17 cellular contexts compared by ENCODE assay signal in the genomic region with DNA sequence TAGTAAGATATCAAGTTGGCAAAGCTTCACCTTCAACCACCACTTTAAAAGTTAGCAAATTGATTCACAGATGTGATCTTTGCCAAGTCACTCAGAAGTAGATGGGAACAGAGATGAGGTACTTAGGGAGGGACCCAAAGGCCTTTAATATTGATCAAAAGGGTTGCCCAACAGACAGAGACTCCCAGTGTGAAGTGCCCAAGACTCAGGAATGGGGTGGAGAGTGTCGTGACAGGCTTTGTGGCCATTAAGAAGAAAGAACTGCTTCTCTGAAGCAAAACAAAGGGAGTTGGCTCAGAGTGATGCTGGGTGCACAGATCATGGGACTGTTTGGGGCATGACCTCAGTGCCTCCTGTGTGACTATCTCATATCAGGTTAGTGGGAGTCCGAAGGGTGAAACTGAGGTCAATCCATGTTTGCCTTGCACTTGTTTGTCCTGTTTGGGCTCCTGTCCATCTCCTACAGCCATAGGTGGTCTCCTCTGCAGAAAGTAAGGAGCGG.
"Had no signal": no experiment of that assay in that cellular context is flagged by ENCODE, and none has a peak within 500 bp of the region (broad histone marks: within the 10 kb centered on the region; RNA-seq: fewer than 3 reads in every experiment).

No MANE protein-coding gene starts in this region.

- H3K27ac ChIP-seq: left lung, sigmoid colon, spleen, testis, upper lobe of right lung had no signal

- H3K4me3 ChIP-seq: left lung, sigmoid colon, spleen, testis, upper lobe of right lung had no signal

- H3K27me3 ChIP-seq: left lung, sigmoid colon, spleen, testis, upper lobe of right lung had no signal

- H3K4me1 Mint-ChIP-seq: activated CD4-positive, alpha-beta T cell treated with anti-CD3 and anti-CD28 coated beads, Interleukin-2, amount 10 ng/mL, durations not matched to agents 7 days and 5 days; activated naive CD8-positive, alpha-beta T cell treated with anti-CD3 and anti-CD28 coated beads, Interleukin-2, amount 50 U/mL, for 24 hours; activated T-helper 17 cell treated with anti-CD3 and anti-CD28 coated beads, Interleukin-2, amount 50 U/mL, for 72 hours; memory B cell; stimulated activated naive CD8-positive, alpha-beta T cell treated with anti-CD3 and anti-CD28 coated beads, Interleukin-15, amount 100 ng/mL, for 72 hours had no signal

- H3K4me3 Mint-ChIP-seq: activated CD4-positive, alpha-beta T cell treated with anti-CD3 and anti-CD28 coated beads, Interleukin-2, amount 10 ng/mL, durations not matched to agents 7 days and 5 days; activated naive CD4-positive, alpha-beta T cell treated with anti-CD3 and anti-CD28 coated beads for 36 hours; activated naive CD8-positive, alpha-beta T cell treated with anti-CD3 and anti-CD28 coated beads, Interleukin-2, amount 50 U/mL, for 24 hours; activated T-helper 17 cell treated with anti-CD3 and anti-CD28 coated beads, Interleukin-2, amount 50 U/mL, for 72 hours; memory B cell; natural killer cell treated with Interleukin-12 subunit alpha and Interleukin-12 subunit beta and Interleukin-15 and Interleukin-18, amount 100 ng/mL, for 72 hours; stimulated activated naive CD8-positive, alpha-beta T cell treated with anti-CD3 and anti-CD28 coated beads, Interleukin-15, amount 100 ng/mL, for 72 hours had no signal

- H3K9me3 ChIP-seq: left lung, sigmoid colon, testis, upper lobe of right lung had no signal

- H3K36me3 ChIP-seq: left lung, sigmoid colon, spleen, upper lobe of right lung had no signal

- H3K4me1 ChIP-seq: left lung, sigmoid colon, spleen, testis, upper lobe of right lung had no signal

- H3K36me3 Mint-ChIP-seq: natural killer cell treated with Interleukin-12 subunit alpha and Interleukin-12 subunit beta and Interleukin-15 and Interleukin-18, amount 100 ng/mL, for 72 hours had no signal

- H3K9me3 Mint-ChIP-seq: activated CD4-positive, alpha-beta T cell treated with anti-CD3 and anti-CD28 coated beads, Interleukin-2, amount 10 ng/mL, durations not matched to agents 7 days and 5 days; activated naive CD4-positive, alpha-beta T cell treated with anti-CD3 and anti-CD28 coated beads for 36 hours; activated naive CD8-positive, alpha-beta T cell treated with anti-CD3 and anti-CD28 coated beads, Interleukin-2, amount 50 U/mL, for 24 hours; activated T-helper 17 cell treated with anti-CD3 and anti-CD28 coated beads, Interleukin-2, amount 50 U/mL, for 72 hours; natural killer cell treated with Interleukin-12 subunit alpha and Interleukin-12 subunit beta and Interleukin-15 and Interleukin-18, amount 100 ng/mL, for 72 hours; stimulated activated naive CD8-positive, alpha-beta T cell treated with anti-CD3 and anti-CD28 coated beads, Interleukin-15, amount 100 ng/mL, for 72 hours had no signal

- ATAC-seq: activated naive CD8-positive, alpha-beta T cell treated with anti-CD3 and anti-CD28 coated beads, Interleukin-2, amount 50 U/mL, for 24 hours; activated T-helper 17 cell treated with anti-CD3 and anti-CD28 coated beads, Interleukin-2, amount 50 U/mL, for 72 hours; left lung; natural killer cell treated with Interleukin-12 subunit alpha and Interleukin-12 subunit beta and Interleukin-15 and Interleukin-18, amount 100 ng/mL, for 72 hours; stimulated activated naive CD8-positive, alpha-beta T cell treated with anti-CD3 and anti-CD28 coated beads, Interleukin-15, amount 100 ng/mL, for 72 hours; upper lobe of right lung had no signal

- DNase-seq: activated CD4-positive, alpha-beta T cell treated with anti-CD3 and anti-CD28 coated beads, Interleukin-2, amount 10 ng/mL, durations not matched to agents 7 days and 5 days; activated naive CD4-positive, alpha-beta T cell treated with anti-CD3 and anti-CD28 coated beads for 36 hours; activated naive CD8-positive, alpha-beta T cell treated with anti-CD3 and anti-CD28 coated beads, Interleukin-2, amount 50 U/mL, for 24 hours; aorta; cerebellar nuclear complex; effector memory CD4-positive, alpha-beta T cell; islet precursor cell; left lung; occipital lobe; sigmoid colon; spleen; stimulated activated naive CD8-positive, alpha-beta T cell treated with anti-CD3 and anti-CD28 coated beads, Interleukin-15, amount 100 ng/mL, for 72 hours; testis; upper lobe of right lung had no signal

- H3K27ac Mint-ChIP-seq: activated CD4-positive, alpha-beta T cell treated with anti-CD3 and anti-CD28 coated beads, Interleukin-2, amount 10 ng/mL, durations not matched to agents 7 days and 5 days; activated naive CD4-positive, alpha-beta T cell treated with anti-CD3 and anti-CD28 coated beads for 36 hours; activated naive CD8-positive, alpha-beta T cell treated with anti-CD3 and anti-CD28 coated beads, Interleukin-2, amount 50 U/mL, for 24 hours; activated T-helper 17 cell treated with anti-CD3 and anti-CD28 coated beads, Interleukin-2, amount 50 U/mL, for 72 hours; memory B cell; natural killer cell treated with Interleukin-12 subunit alpha and Interleukin-12 subunit beta and Interleukin-15 and Interleukin-18, amount 100 ng/mL, for 72 hours; stimulated activated naive CD8-positive, alpha-beta T cell treated with anti-CD3 and anti-CD28 coated beads, Interleukin-15, amount 100 ng/mL, for 72 hours had no signal
